In the genomic region with DNA sequence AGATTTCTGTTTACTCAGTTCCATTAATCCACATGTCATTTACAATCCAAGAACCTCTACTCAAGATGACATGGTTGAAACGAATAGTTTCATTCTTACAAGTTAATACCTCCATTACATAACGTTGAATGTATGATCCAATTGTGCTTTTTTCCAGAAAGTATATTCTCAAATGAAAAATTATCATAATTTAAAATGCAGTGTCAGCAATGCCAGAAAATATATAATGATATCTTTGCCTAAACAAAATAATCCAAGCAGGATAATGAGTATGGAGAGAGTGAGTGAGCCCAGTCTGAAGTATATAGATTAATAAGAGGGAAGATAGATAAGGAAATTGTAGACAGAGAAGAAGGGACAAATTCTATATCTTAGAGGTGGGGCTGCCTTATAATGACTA, we compare ENCODE assay signal across 36 cellular contexts.
"Had no signal": no experiment of that assay in that cellular context is flagged by ENCODE, and none has a peak within 500 bp of the region (broad histone marks: within the 10 kb centered on the region; RNA-seq: fewer than 3 reads in every experiment).

No MANE protein-coding gene starts in this region.

- H3K4me3 ChIP-seq: MG63 had no signal

- H3K27me3 ChIP-seq: MG63 had no signal

- H3K36me3 ChIP-seq: MG63 had no signal

- H3K9me3 ChIP-seq: MG63 had no signal

- DNase-seq: Kasumi-1, MG63, MM.1S, MV-4-11, NCI-H1048, NCI-H1092, NCI-H1092 treated with DMSO at 0.1 percent for 48 hours, NCI-H1105, NCI-H1105 treated with DMSO at 0.1 percent for 48 hours, NCI-H1417, NCI-H1417 treated with DMSO at 0.1 percent for 48 hours, NCI-H1436, NCI-H1436 treated with DMSO at 0.1 percent for 48 hours, NCI-H146, NCI-H1694, NCI-H1694 treated with DMSO at 0.1 percent for 48 hours, NCI-H187, NCI-H187 treated with DMSO at 0.1 percent for 48 hours, NCI-H1930, NCI-H2029, NCI-H2029 treated with DMSO at 0.1 percent for 48 hours, NCI-H2081, NCI-H2081 treated with DMSO at 0.1 percent for 48 hours, NCI-H2107, NCI-H2171, NCI-H2171 treated with DMSO at 0.1 percent for 48 hours, NCI-H2227 treated with DMSO at 0.1 percent for 48 hours, NCI-H226, NCI-H345, NCI-H446, NCI-H446 treated with DMSO at 0.1 percent for 48 hours, NCI-H510A, NCI-H510A treated with DMSO at 0.1 percent for 48 hours, NCI-H524, NCI-H524 treated with DMSO at 0.1 percent for 48 hours, NCI-H526 had no signal
